Comparison of ENCODE assay signal across 1 cellular context in the genomic region with DNA sequence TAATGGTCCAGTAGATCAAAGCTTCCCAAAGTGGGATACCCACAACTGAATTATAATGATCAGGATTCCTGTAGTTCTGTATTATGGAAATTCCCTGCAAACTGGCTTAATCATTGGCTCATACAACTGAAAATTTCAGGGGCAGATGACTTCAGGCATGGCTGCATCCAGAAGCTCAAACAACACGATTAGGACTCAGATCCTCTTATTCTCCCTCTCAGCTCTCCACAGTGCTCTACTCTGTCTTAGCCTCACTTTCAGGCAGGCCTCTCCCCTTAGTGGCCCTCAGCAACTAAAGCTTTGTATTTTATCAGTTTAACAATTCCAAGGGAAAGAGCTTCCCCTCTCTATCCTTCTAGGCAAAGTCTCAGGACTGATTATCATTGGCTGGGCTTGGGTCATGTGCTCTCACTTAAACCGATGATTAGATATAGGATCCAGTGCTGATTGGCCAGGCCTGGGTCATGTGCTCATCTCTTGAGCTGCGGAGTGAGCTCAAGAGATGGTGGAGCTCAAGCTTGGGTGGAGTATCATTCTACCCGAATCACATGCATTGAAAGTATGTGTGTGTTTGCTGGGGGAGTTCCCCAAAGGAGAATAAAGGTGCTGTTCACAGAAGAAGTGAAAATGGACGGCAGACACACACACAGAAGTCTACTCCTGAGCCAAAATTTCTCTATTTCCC.
A peak's percentile ranks its signal among the peaks of the same experiment; 100 is the strongest.
TF ChIP-seq lines count a peak whose summit lies in the region.

No MANE protein-coding gene starts in this region.

TF ChIP-seq in K562, 482 proteins besides CTCF, POLR2A, EP300 and RAD21:
- TF ChIP-seq, protein P1, sequence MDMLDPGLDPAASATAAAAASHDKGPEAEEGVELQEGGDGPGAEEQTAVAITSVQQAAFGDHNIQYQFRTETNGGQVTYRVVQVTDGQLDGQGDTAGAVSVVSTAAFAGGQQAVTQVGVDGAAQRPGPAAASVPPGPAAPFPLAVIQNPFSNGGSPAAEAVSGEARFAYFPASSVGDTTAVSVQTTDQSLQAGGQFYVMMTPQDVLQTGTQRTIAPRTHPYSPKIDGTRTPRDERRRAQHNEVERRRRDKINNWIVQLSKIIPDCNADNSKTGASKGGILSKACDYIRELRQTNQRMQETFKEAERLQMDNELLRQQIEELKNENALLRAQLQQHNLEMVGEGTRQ (CRISPR knock-in tag; IDR thresholded peaks at IDR 0.05) = peak; percentile 89
- TF ChIP-seq CBX3 (IDR thresholded peaks at IDR 0.05; ENCODE audit: borderline replicate concordance in 1 of 2, low read length in 2 of 2) (no peak), KAT7 (CRISPR knock-in tag; IDR thresholded peaks at IDR 0.05; ENCODE audit: borderline replicate concordance) (no peak), ARID2 (IDR thresholded peaks at IDR 0.05) (no peak), ZNF507 (tag; conservative IDR thresholded peaks at IDR 0.05) (no peak), ZNF174 (CRISPR knock-in tag; IDR thresholded peaks at IDR 0.05) (no peak), LEF1 (IDR thresholded peaks at IDR 0.05) (no peak), HDAC2 (IDR thresholded peaks at IDR 0.05) (no peak), TFAM (CRISPR knock-in tag; conservative IDR thresholded peaks at IDR 0.05) (no peak), TAF1 (IDR thresholded peaks at IDR 0.05; ENCODE audit: control insufficient read depth, extremely low read depth, insufficient read depth, low read length, severe bottlenecking) (no peak), MAZ (CRISPR knock-in tag; conservative IDR thresholded peaks at IDR 0.05 in 1 of 2, IDR thresholded peaks at IDR 0.05 in 1 of 2) (no peak), NFIC (IDR thresholded peaks at IDR 0.05) (no peak), ZNF408 (CRISPR knock-in tag; IDR thresholded peaks at IDR 0.05; ENCODE audit: low read depth) (no peak), DMBX1 (CRISPR knock-in tag; IDR thresholded peaks at IDR 0.05; ENCODE audit: borderline replicate concordance) (no peak), POLR2B (IDR thresholded peaks at IDR 0.05; ENCODE audit: low read depth, partially characterized antibody) (no peak), NONO (IDR thresholded peaks at IDR 0.05; ENCODE audit: low read depth in 2 of 2, low read length in 1 of 2) (no peak), GATA2 (CRISPR knock-in tag; IDR thresholded peaks at IDR 0.05) (peak; percentile 44; the same call in 1 of the 2 replicates), GABPA (tag; conservative IDR thresholded peaks at IDR 0.05; ENCODE audit: low read depth) (no peak), MCM2 (IDR thresholded peaks at IDR 0.05; ENCODE audit: low read depth) (no peak), TCF7 (IDR thresholded peaks at IDR 0.05; ENCODE audit: borderline replicate concordance) (no peak), NEUROD1 (IDR thresholded peaks at IDR 0.05; ENCODE audit: borderline replicate concordance, low read depth, low read length, partially characterized antibody) (no peak), CXXC5 (CRISPR knock-in tag; IDR thresholded peaks at IDR 0.05) (no peak), COPS2 (conservative IDR thresholded peaks at IDR 0.05) (no peak), ZNF696 (CRISPR knock-in tag; conservative IDR thresholded peaks at IDR 0.05) (no peak), SRSF7 (optimal IDR thresholded peaks at IDR 0.05; ENCODE audit: low read depth, low read length) (no peak), SIRT6 (IDR thresholded peaks at IDR 0.05; ENCODE audit: low read depth, low read length) (no peak), L3MBTL2 (IDR thresholded peaks at IDR 0.05) (0 out of 2 replicates have a peak, but pooled peaks have one; percentile 18), CBFA2T2 (conservative IDR thresholded peaks at IDR 0.05) (peak; percentile 31), ZBTB7A (IDR thresholded peaks at IDR 0.05; ENCODE audit: borderline replicate concordance, control insufficient read depth, low read depth, low read length) (no peak), ZNF316 (IDR thresholded peaks at IDR 0.05) (no peak), NCOR1 (IDR thresholded peaks at IDR 0.05) (no peak), RAD51 (IDR thresholded peaks at IDR 0.05; ENCODE audit: borderline replicate concordance, low read depth) (peak; percentile 90), NFYB (IDR thresholded peaks at IDR 0.05; ENCODE audit: extremely low read depth, insufficient read length) (peak; percentile 22), MCM7 (IDR thresholded peaks at IDR 0.05) (no peak), SMARCA4 (IDR thresholded peaks at IDR 0.05) (no peak), RBM39 (optimal IDR thresholded peaks at IDR 0.05; ENCODE audit: low read depth, low read length) (no peak)
- TF ChIP-seq, protein P2, sequence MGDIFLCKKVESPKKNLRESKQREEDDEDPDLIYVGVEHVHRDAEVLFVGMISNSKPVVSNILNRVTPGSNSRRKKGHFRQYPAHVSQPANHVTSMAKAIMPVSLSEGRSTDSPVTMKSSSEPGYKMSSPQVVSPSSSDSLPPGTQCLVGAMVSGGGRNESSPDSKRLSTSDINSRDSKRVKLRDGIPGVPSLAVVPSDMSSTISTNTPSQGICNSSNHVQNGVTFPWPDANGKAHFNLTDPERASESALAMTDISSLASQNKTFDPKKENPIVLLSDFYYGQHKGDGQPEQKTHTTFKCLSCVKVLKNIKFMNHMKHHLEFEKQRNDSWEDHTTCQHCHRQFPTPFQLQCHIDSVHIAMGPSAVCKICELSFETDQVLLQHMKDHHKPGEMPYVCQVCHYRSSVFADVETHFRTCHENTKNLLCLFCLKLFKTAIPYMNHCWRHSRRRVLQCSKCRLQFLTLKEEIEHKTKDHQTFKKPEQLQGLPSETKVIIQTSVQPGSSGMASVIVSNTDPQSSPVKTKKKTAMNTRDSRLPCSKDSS (IDR thresholded peaks at IDR 0.05; ENCODE audit: low read depth, partially characterized antibody) = no peak
- TF ChIP-seq, protein P3, sequence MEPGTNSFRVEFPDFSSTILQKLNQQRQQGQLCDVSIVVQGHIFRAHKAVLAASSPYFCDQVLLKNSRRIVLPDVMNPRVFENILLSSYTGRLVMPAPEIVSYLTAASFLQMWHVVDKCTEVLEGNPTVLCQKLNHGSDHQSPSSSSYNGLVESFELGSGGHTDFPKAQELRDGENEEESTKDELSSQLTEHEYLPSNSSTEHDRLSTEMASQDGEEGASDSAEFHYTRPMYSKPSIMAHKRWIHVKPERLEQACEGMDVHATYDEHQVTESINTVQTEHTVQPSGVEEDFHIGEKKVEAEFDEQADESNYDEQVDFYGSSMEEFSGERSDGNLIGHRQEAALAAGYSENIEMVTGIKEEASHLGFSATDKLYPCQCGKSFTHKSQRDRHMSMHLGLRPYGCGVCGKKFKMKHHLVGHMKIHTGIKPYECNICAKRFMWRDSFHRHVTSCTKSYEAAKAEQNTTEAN (CRISPR knock-in tag; IDR thresholded peaks at IDR 0.05) = no peak
- TF ChIP-seq, protein P4, sequence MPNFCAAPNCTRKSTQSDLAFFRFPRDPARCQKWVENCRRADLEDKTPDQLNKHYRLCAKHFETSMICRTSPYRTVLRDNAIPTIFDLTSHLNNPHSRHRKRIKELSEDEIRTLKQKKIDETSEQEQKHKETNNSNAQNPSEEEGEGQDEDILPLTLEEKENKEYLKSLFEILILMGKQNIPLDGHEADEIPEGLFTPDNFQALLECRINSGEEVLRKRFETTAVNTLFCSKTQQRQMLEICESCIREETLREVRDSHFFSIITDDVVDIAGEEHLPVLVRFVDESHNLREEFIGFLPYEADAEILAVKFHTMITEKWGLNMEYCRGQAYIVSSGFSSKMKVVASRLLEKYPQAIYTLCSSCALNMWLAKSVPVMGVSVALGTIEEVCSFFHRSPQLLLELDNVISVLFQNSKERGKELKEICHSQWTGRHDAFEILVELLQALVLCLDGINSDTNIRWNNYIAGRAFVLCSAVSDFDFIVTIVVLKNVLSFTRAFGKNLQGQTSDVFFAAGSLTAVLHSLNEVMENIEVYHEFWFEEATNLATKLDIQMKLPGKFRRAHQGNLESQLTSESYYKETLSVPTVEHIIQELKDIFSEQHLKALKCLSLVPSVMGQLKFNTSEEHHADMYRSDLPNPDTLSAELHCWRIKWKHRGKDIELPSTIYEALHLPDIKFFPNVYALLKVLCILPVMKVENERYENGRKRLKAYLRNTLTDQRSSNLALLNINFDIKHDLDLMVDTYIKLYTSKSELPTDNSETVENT (CRISPR knock-in tag; IDR thresholded peaks at IDR 0.05) = no peak
- TF ChIP-seq, protein P5, sequence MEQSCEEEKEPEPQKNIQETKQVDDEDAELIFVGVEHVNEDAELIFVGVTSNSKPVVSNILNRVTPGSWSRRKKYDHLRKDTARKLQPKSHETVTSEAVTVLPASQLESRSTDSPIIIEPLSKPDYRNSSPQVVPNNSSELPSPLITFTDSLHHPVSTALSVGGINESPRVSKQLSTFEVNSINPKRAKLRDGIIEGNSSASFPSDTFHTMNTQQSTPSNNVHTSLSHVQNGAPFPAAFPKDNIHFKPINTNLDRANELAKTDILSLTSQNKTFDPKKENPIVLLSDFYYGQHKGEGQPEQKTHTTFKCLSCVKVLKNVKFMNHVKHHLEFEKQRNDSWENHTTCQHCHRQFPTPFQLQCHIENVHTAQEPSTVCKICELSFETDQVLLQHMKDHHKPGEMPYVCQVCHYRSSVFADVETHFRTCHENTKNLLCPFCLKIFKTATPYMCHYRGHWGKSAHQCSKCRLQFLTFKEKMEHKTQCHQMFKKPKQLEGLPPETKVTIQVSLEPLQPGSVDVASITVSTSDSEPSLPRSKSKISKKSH (CRISPR knock-in tag; IDR thresholded peaks at IDR 0.05) = no peak
- TF ChIP-seq, protein P6, sequence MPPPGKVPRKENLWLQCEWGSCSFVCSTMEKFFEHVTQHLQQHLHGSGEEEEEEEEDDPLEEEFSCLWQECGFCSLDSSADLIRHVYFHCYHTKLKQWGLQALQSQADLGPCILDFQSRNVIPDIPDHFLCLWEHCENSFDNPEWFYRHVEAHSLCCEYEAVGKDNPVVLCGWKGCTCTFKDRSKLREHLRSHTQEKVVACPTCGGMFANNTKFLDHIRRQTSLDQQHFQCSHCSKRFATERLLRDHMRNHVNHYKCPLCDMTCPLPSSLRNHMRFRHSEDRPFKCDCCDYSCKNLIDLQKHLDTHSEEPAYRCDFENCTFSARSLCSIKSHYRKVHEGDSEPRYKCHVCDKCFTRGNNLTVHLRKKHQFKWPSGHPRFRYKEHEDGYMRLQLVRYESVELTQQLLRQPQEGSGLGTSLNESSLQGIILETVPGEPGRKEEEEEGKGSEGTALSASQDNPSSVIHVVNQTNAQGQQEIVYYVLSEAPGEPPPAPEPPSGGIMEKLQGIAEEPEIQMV (tag; conservative IDR thresholded peaks at IDR 0.05; ENCODE audit: low read depth) = no peak
- TF ChIP-seq, protein P7, sequence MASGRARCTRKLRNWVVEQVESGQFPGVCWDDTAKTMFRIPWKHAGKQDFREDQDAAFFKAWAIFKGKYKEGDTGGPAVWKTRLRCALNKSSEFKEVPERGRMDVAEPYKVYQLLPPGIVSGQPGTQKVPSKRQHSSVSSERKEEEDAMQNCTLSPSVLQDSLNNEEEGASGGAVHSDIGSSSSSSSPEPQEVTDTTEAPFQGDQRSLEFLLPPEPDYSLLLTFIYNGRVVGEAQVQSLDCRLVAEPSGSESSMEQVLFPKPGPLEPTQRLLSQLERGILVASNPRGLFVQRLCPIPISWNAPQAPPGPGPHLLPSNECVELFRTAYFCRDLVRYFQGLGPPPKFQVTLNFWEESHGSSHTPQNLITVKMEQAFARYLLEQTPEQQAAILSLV (tag; IDR thresholded peaks at IDR 0.05) = no peak
- TF ChIP-seq, protein P8, sequence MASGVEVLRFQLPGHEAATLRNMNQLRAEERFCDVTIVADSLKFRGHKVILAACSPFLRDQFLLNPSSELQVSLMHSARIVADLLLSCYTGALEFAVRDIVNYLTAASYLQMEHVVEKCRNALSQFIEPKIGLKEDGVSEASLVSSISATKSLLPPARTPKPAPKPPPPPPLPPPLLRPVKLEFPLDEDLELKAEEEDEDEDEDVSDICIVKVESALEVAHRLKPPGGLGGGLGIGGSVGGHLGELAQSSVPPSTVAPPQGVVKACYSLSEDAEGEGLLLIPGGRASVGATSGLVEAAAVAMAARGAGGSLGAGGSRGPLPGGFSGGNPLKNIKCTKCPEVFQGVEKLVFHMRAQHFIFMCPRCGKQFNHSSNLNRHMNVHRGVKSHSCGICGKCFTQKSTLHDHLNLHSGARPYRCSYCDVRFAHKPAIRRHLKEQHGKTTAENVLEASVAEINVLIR (CRISPR knock-in tag; IDR thresholded peaks at IDR 0.05) = no peak
- TF ChIP-seq, protein P9, sequence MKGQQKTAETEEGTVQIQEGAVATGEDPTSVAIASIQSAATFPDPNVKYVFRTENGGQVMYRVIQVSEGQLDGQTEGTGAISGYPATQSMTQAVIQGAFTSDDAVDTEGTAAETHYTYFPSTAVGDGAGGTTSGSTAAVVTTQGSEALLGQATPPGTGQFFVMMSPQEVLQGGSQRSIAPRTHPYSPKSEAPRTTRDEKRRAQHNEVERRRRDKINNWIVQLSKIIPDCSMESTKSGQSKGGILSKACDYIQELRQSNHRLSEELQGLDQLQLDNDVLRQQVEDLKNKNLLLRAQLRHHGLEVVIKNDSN (CRISPR knock-in tag; IDR thresholded peaks at IDR 0.05) = peak; percentile 90
